8 cellular contexts compared by ENCODE assay signal in genomic region chr6:136967874-136968752, GRCh38. TPM values are rescaled to one million over a fixed set of nuclear protein-coding genes. Genes with fewer than 3 reads are reported as not detected.
DNase-seq lines count a peak whose midpoint lies in the region; ATAC-seq and TF ChIP-seq lines count a peak whose summit lies in the region.

No MANE protein-coding gene starts in this region.

- H3K4me3 ChIP-seq in liver (ENCODE audit: low read depth in 1 of 3, low read length in 3 of 3) = no peak overlapping the region

- peak; percentile 60 for TF ChIP-seq CTCF in AG09319 (IDR thresholded peaks at IDR 0.05; ENCODE audit: low read depth, low read length)
- TF ChIP-seq CTCF in liver (IDR thresholded peaks at IDR 0.05; ENCODE audit: low read depth, low read length, missing input control) = peak; percentile 65

- H3K27ac ChIP-seq in liver (ENCODE audit: low read depth in 1 of 2, low read length in 2 of 2) = no peak overlapping the region

- TF ChIP-seq RAD21 in liver (IDR thresholded peaks at IDR 0.05) = peak; percentile 75 to 84

- H3K27me3 ChIP-seq in liver (ENCODE audit: control insufficient read depth in 4 of 4, insufficient read depth in 4 of 4, low read length in 3 of 4) = peaks cover 0 to 12% (median 0%) of the 10 kb centered on the region in 4 donors

- no peaks in the 10 kb centered on the region for H3K36me3 ChIP-seq in liver (ENCODE audit: control insufficient read depth in 4 of 4, insufficient read depth in 3 of 4, low read depth in 1 of 4, low read length in 3 of 4)

- DNase-seq in AG09319 (ENCODE audit: extremely low read depth, low read depth) (peak; percentile 16), NCI-H446 treated with DMSO at 0.1 percent for 48 hours (lab: John Stamatoyannopoulos, UW) (peak; percentile 69), cerebellum (ENCODE audit: low spot score) (peak; percentile 49)
- DNase-seq in activated CD4-positive, CD25-positive, alpha-beta regulatory T cell treated with anti-CD3 and anti-CD28 coated beads, Interleukin-2, amount 50 U/mL, for 16 hours (ENCODE audit: low read depth, low spot score) = peak; percentile 2
- DNase-seq in stimulated activated CD4-positive, alpha-beta T cell treated with anti-CD3 and anti-CD28 coated beads, TNF-alpha, amount 100 ng/mL, for 48 hours (ENCODE audit: low read depth in 3 of 3) = peak; percentile 34 to 49 (median 36)

- WGBS in liver = 51% methylated on average over 19 of the region's 19 CpGs

- no peaks in the 10 kb centered on the region for H3K9me3 ChIP-seq in liver (ENCODE audit: control insufficient read depth in 4 of 4, low read length in 3 of 4)

- H3K9ac ChIP-seq in liver (ENCODE audit: low read depth in 1 of 2, low read length in 2 of 2) = no peak overlapping the region

- H3K4me1 ChIP-seq in liver (ENCODE audit: control insufficient read depth in 4 of 4, insufficient read depth in 4 of 4, low read length in 3 of 4) = peaks cover 0 to 5% (median 0%) of the 10 kb centered on the region in 4 donors

- ATAC-seq in GM19023 (IDR thresholded peaks at IDR 0.05; ENCODE audit: unreplicated experiment) (peak; percentile 97), HG03159 (IDR thresholded peaks at IDR 0.05; ENCODE audit: unreplicated experiment) (peak; percentile 95)

TF ChIP-seq in liver, 16 proteins besides CTCF, POLR2A, EP300 and RAD21:
- no peak for TF ChIP-seq NR2F2 (IDR thresholded peaks at IDR 0.05)
- no peak for TF ChIP-seq GABPA (IDR thresholded peaks at IDR 0.05 in 1 of 2, conservative IDR thresholded peaks at IDR 0.05 in 1 of 2)
- TF ChIP-seq HNF4G (IDR thresholded peaks at IDR 0.05) = no peak
- TF ChIP-seq ATF3 (IDR thresholded peaks at IDR 0.05) = no peak
- TF ChIP-seq ZBTB33 (IDR thresholded peaks at IDR 0.05) = no peak
- TF ChIP-seq HNF4A (conservative IDR thresholded peaks at IDR 0.05) = no peak
- TF ChIP-seq EGR1 (IDR thresholded peaks at IDR 0.05; ENCODE audit: low read depth in 2 of 2) = no peak
- TF ChIP-seq RXRA (IDR thresholded peaks at IDR 0.05) = no peak
- TF ChIP-seq FOXA1 (IDR thresholded peaks at IDR 0.05) = no peak

RNA-seq across cellular contexts. Expression of gene SLC35D3, which starts 46.0 kb away (rescaled TPM):
- total RNA-seq in cerebellum (0.36 TPM), liver (under 1 TPM in 1 of 2 donors, not detected in 1; 0.56 TPM)
- not detected for polyA plus RNA-seq in liver

Comparison
In these comparisons a context has a peak if more than half of its experiments do, and no peak if none do; other contexts are left out.
1. DNase-seq: peak in every context shown above with its lines; median percentile 69 in NCI-H446 treated with DMSO at 0.1 percent for 48 hours; 49 in cerebellum; 36 in stimulated activated CD4-positive, alpha-beta T cell treated with anti-CD3 and anti-CD28 coated beads, TNF-alpha, amount 100 ng/mL, for 48 hours; 16 in AG09319; 2 in activated CD4-positive, CD25-positive, alpha-beta regulatory T cell treated with anti-CD3 and anti-CD28 coated beads, Interleukin-2, amount 50 U/mL, for 16 hours.